8 cellular contexts compared by ENCODE assay signal in genomic region chr9:127505396-127506116, GRCh38. TPM values are rescaled to one million over a fixed set of nuclear protein-coding genes. Genes with fewer than 3 reads are reported as not detected.
A peak's percentile ranks its signal among the peaks of the same experiment; 100 is the strongest.
DNase-seq lines count a peak whose midpoint lies in the region; ATAC-seq and TF ChIP-seq lines count a peak whose summit lies in the region.

No MANE protein-coding gene starts in this region.

- H3K27ac Mint-ChIP-seq in activated CD8-positive, alpha-beta T cell treated with anti-CD3 and anti-CD28 coated beads for 36 hours = no peak overlapping the region

- H3K4me3 Mint-ChIP-seq in activated CD8-positive, alpha-beta T cell treated with anti-CD3 and anti-CD28 coated beads for 36 hours = no peak overlapping the region

- no peak overlapping the region for H4K8ac ChIP-seq in IMR-90 (ENCODE audit: low read depth in 2 of 2, low read length in 2 of 2)

- no peak overlapping the region for H3K4me3 ChIP-seq in IMR-90 (ENCODE audit: insufficient read depth, low read depth, low read length)
- no peak overlapping the region for H3K4me3 ChIP-seq in gastroesophageal sphincter

- no peak overlapping the region for H2AFZ ChIP-seq in IMR-90 (replicated peaks; ENCODE audit: low read length, poor library complexity)

- no TSS peak for BruUV-seq in IMR-90 (replicated peaks; lab: Mats Ljungman, UMichigan)

- POLR2A ChIA-PET in IMR-90 (lab: Charles Lee; ENCODE audit: unreplicated experiment) = no interaction called here
- POLR2A ChIA-PET in activated CD8-positive, alpha-beta T cell treated with anti-CD3 and anti-CD28 coated beads for 36 hours (lab: Charles Lee) = no interaction called here

- 93% methylated on average over 3 of the region's 16 CpGs; no CpG with 5 or more reads in 1 of the 2 experiments for WGBS in IMR-90 (ENCODE audit: extremely low coverage in 2 of 2, insufficient read length in 1 of 2), 2 experiments
- 57 to 100% methylated on average over 1 to 11 of the region's 16 CpGs for WGBS in gastroesophageal sphincter (ENCODE audit: low coverage in 1 of 2), 2 donors

- H3K23ac ChIP-seq in IMR-90 (ENCODE audit: low read depth, low read length) = no peak overlapping the region

- no peaks in the 10 kb centered on the region for H3K4me1 Mint-ChIP-seq in activated CD8-positive, alpha-beta T cell treated with anti-CD3 and anti-CD28 coated beads for 36 hours (ENCODE audit: low read depth)

- in situ Hi-C loops in IMR-90 (cut with MboI; ENCODE audit: low sequenced_read_pairs) = no loop called here

- H2BK15ac ChIP-seq in IMR-90 (ENCODE audit: low read depth, low read length) = no peak overlapping the region

- H3K27ac ChIP-seq in IMR-90 (ENCODE audit: insufficient read depth, low read length) (0 out of 2 replicates have a peak overlapping the region, but pooled peaks have one; percentile 14), gastroesophageal sphincter (peak overlapping the region in 2 of 4 donors; percentile 57 to 63), caudate nucleus (ENCODE audit: low read depth, low read length) (no peak overlapping the region)

- no peak overlapping the region for H4K5ac ChIP-seq in IMR-90 (ENCODE audit: low read depth, low read length)

- H3K9ac ChIP-seq in IMR-90 (ENCODE audit: low read depth, low read length) = no peak overlapping the region

- H3K4me1 ChIP-seq in IMR-90 (ENCODE audit: control insufficient read depth, insufficient read depth, low read length) (peaks cover 7% of the 10 kb centered on the region; the same call in 1 of the 2 replicates), gastroesophageal sphincter (peaks cover 0 to 35% (median 0%) of the 10 kb centered on the region in 3 donors)

- no peak overlapping the region for H4K91ac ChIP-seq in IMR-90 (ENCODE audit: insufficient read depth, low read depth, low read length)

- H3K14ac ChIP-seq in IMR-90 (replicated peaks; ENCODE audit: low read depth, low read length) = no peak overlapping the region

- peak; percentile 48 for ATAC-seq in IMR-90 (ENCODE audit: low read depth)
- peak; percentile 54 for ATAC-seq in activated CD8-positive, alpha-beta T cell treated with anti-CD3 and anti-CD28 coated beads for 36 hours
- ATAC-seq in gastroesophageal sphincter = no peak
- no peak for ATAC-seq in HG03521 (IDR thresholded peaks at IDR 0.05; ENCODE audit: unreplicated experiment)

- no peak overlapping the region for H3K56ac ChIP-seq in IMR-90 (ENCODE audit: extremely low read depth, insufficient read depth, low read length)

- H3K36me3 Mint-ChIP-seq in activated CD8-positive, alpha-beta T cell treated with anti-CD3 and anti-CD28 coated beads for 36 hours (ENCODE audit: low read depth) = no peaks in the 10 kb centered on the region

- H3K9me1 ChIP-seq in IMR-90 (ENCODE audit: insufficient read depth, low read length) = no peaks in the 10 kb centered on the region

- peaks cover 17 to 75% of the 10 kb centered on the region in 2 experiments; a peak in 3 of 4 replicates for H3K79me1 ChIP-seq in IMR-90 (ENCODE audit: low read depth in 1 of 2, low read length in 2 of 2)

- peak; percentile 56 for TF ChIP-seq RAD21 in IMR-90 (IDR thresholded peaks at IDR 0.05; ENCODE audit: low read length)

- no peaks in the 10 kb centered on the region for H3K9me3 Mint-ChIP-seq in activated CD8-positive, alpha-beta T cell treated with anti-CD3 and anti-CD28 coated beads for 36 hours

- H2BK20ac ChIP-seq in IMR-90 (ENCODE audit: low read depth, low read length) = no peak overlapping the region

- H4K20me1 ChIP-seq in IMR-90 (ENCODE audit: insufficient read depth, low read length) = peaks cover 40% of the 10 kb centered on the region

- TF ChIP-seq POLR2A in IMR-90 (IDR thresholded peaks at IDR 0.05; ENCODE audit: low read depth, low read length) (0 out of 2 replicates have a peak, but pooled peaks have one; percentile 20), gastroesophageal sphincter (IDR thresholded peaks at IDR 0.05) (no peak)

- H2BK120ac ChIP-seq in IMR-90 (ENCODE audit: low read depth, low read length) = no peak overlapping the region

- TF ChIP-seq CTCF in IMR-90 (conservative IDR thresholded peaks at IDR 0.05; ENCODE audit: low read depth, low read length) (peak; percentile 54), gastroesophageal sphincter (IDR thresholded peaks at IDR 0.05) (peak in 3 of 4 experiments; percentile 41 to 62 (median 62))
- TF ChIP-seq CTCF in activated CD8-positive, alpha-beta T cell treated with anti-CD3 and anti-CD28 coated beads for 36 hours (IDR thresholded peaks at IDR 0.05) = no peak

- H3K4me2 ChIP-seq in IMR-90 (ENCODE audit: low read depth, low read length) = no peak overlapping the region

- intact Hi-C loops in IMR-90 (cut with micrococcal nuclease) = loop anchor here (5.0 to 10.0 kb wide), 2 partner anchors 227 to 419 kb away; no protein-coding TSS in a partner anchor
- intact Hi-C loops in activated CD8-positive, alpha-beta T cell treated with anti-CD3 and anti-CD28 coated beads for 36 hours (cut with micrococcal nuclease) = loop anchor here (2.0 to 10.0 kb wide), 2 partner anchors 83 to 229 kb away; partner anchors contain the start of gene TOR2A

- H2AK5ac ChIP-seq in IMR-90 (ENCODE audit: low read depth, low read length) = no peak overlapping the region

- CTCF ChIA-PET in IMR-90 (lab: Yijun Ruan, JAX) = no interaction called here
- CTCF ChIA-PET in activated CD8-positive, alpha-beta T cell treated with anti-CD3 and anti-CD28 coated beads for 36 hours (lab: Charles Lee) = interaction anchor here (0.9 to 3.6 kb wide), 10 partner anchors 17 to 229 kb away, joined by 3 to 40 read pairs (median 4); partner anchors contain the start of gene TOR2A

- H2BK5ac ChIP-seq in IMR-90 (ENCODE audit: low read depth, low read length, poor library complexity, severe bottlenecking) = peak overlapping the region; percentile 7

- H3K4ac ChIP-seq in IMR-90 (ENCODE audit: low read depth, low read length) = no peak overlapping the region

- dilution Hi-C loops in IMR-90 (cut with HindIII; ENCODE audit: low sequenced_read_pairs, unreplicated experiment) = no loop called here

- H3K9me3 ChIP-seq in IMR-90 (ENCODE audit: control insufficient read depth, insufficient read depth, low read length) (no peaks in the 10 kb centered on the region), gastroesophageal sphincter (no peaks in the 10 kb centered on the region)

- peak; percentile 17 for DNase-seq in DMS114 treated with DMSO at 0.1 percent for 48 hours (lab: John Stamatoyannopoulos, UW; ENCODE audit: unreplicated experiment)
- no peak for DNase-seq in IMR-90
- peak; percentile 49 for DNase-seq in activated CD8-positive, alpha-beta T cell treated with anti-CD3 and anti-CD28 coated beads for 36 hours
- peak; percentile 49 for DNase-seq in stimulated activated CD4-positive, alpha-beta T cell treated with anti-CD3 and anti-CD28 coated beads, Interleukin-15, amount 100 ng/mL, for 24 hours
- no peak for DNase-seq in pons (ENCODE audit: low spot score)
- DNase-seq in caudate nucleus (lab: John Stamatoyannopoulos, UW) = no peak

- H3K36me3 ChIP-seq in IMR-90 (ENCODE audit: control insufficient read depth, insufficient read depth, low read length) (peaks cover 77% of the 10 kb centered on the region), gastroesophageal sphincter (peaks cover 0 to 96% of the 10 kb centered on the region in 2 donors)

- peak overlapping the region; percentile 52 for H2AK9ac ChIP-seq in IMR-90 (replicated peaks; ENCODE audit: low read depth, low read length, poor library complexity)

- no peak overlapping the region for H3K18ac ChIP-seq in IMR-90 (ENCODE audit: low read depth, low read length)

- H3K27me3 ChIP-seq in IMR-90 (ENCODE audit: control insufficient read depth, insufficient read depth, low read length) (no peaks in the 10 kb centered on the region), gastroesophageal sphincter (no peaks in the 10 kb centered on the region)

- no peak for TF ChIP-seq EP300 in gastroesophageal sphincter (IDR thresholded peaks at IDR 0.05)

- H3K27me3 Mint-ChIP-seq in activated CD8-positive, alpha-beta T cell treated with anti-CD3 and anti-CD28 coated beads for 36 hours = no peaks in the 10 kb centered on the region

TF ChIP-seq in IMR-90, 13 proteins besides CTCF, POLR2A, EP300 and RAD21 (continues in another document):
- TF ChIP-seq CEBPB (IDR thresholded peaks at IDR 0.05; ENCODE audit: low read depth, low read length) = no peak
- peak; percentile 59; the same call in 1 of the 2 replicates for TF ChIP-seq MAZ (IDR thresholded peaks at IDR 0.05; ENCODE audit: borderline replicate concordance, low read depth, low read length)
- no peak for TF ChIP-seq CHD1 (IDR thresholded peaks at IDR 0.05; ENCODE audit: low read depth, low read length)
- TF ChIP-seq SMC3 (IDR thresholded peaks at IDR 0.05; ENCODE audit: low read depth, low read length) = peak; percentile 55
- no peak for TF ChIP-seq RCOR1 (IDR thresholded peaks at IDR 0.05; ENCODE audit: insufficient replicate concordance, low read length)
- no peak for TF ChIP-seq ELK1 (IDR thresholded peaks at IDR 0.05; ENCODE audit: borderline replicate concordance, low read depth, low read length)
- TF ChIP-seq NFE2L2 (IDR thresholded peaks at IDR 0.05; ENCODE audit: low read depth, low read length) = no peak
- no peak for TF ChIP-seq RFX5 (IDR thresholded peaks at IDR 0.05; ENCODE audit: low read depth, low read length)

RNA-seq across cellular contexts. Expression of gene LRSAM1, which starts 54.2 kb away (rescaled TPM):
- total RNA-seq in IMR-90 (2012; rRNA removed) (3.0 and 3.3 TPM in 2 replicates), gastroesophageal sphincter (10 to 100 TPM; 15.5 to 26.5 (median 20.2) TPM)
- polyA plus RNA-seq in IMR-90 (2012; rRNA removed) = 8.0 and 9.3 TPM in 2 replicates
- 8.0 and 10.1 TPM in 2 replicates for polyA plus RNA-seq in IMR-90 (2012; cell fraction: cytosol; rRNA removed)
- polyA plus RNA-seq in IMR-90 (2012; cell fraction: nucleus; rRNA removed; ENCODE audit: low replicate concordance) = 29.5 and 53.3 TPM in 2 replicates
- 10 to 100 TPM; 17.1 to 18.6 TPM for total RNA-seq in activated CD8-positive, alpha-beta T cell treated with anti-CD3 and anti-CD28 coated beads for 36 hours

RNA-seq across cellular contexts. Expression of gene RPL12, which starts 54.4 kb away (rescaled TPM):
- total RNA-seq in IMR-90 (2012; rRNA removed) (1,864 and 2,290 TPM in 2 replicates), gastroesophageal sphincter (1,000 to 10,000 TPM in 3 of 4 donors, 100 to 1,000 TPM in 1; 879 to 2,906 (median 1,722) TPM)
- polyA plus RNA-seq in IMR-90 (2012; rRNA removed) = 2,087 and 2,379 TPM in 2 replicates
- polyA plus RNA-seq in IMR-90 (2012; cell fraction: cytosol; rRNA removed) = 1,664 and 3,657 TPM in 2 replicates
- polyA plus RNA-seq in IMR-90 (2012; cell fraction: nucleus; rRNA removed; ENCODE audit: low replicate concordance) = 762 and 905 TPM in 2 replicates
- total RNA-seq in activated CD8-positive, alpha-beta T cell treated with anti-CD3 and anti-CD28 coated beads for 36 hours = 1,000 to 10,000 TPM; 2,353 to 2,364 TPM

Comparison
In these comparisons a context has a peak if more than half of its experiments do, and no peak if none do; other contexts are left out.
1. DNase-seq: peak in DMS114 treated with DMSO at 0.1 percent for 48 hours (single experiment), activated CD8-positive, alpha-beta T cell treated with anti-CD3 and anti-CD28 coated beads for 36 hours (single experiment) and stimulated activated CD4-positive, alpha-beta T cell treated with anti-CD3 and anti-CD28 coated beads, Interleukin-15, amount 100 ng/mL, for 24 hours (single experiment); none in IMR-90 (single experiment), pons (single experiment) and caudate nucleus (0 of 61).
2. ATAC-seq: peak in IMR-90 (single experiment) and activated CD8-positive, alpha-beta T cell treated with anti-CD3 and anti-CD28 coated beads for 36 hours (single experiment); none in gastroesophageal sphincter (single experiment) and HG03521 (single experiment).